In the genomic region with DNA sequence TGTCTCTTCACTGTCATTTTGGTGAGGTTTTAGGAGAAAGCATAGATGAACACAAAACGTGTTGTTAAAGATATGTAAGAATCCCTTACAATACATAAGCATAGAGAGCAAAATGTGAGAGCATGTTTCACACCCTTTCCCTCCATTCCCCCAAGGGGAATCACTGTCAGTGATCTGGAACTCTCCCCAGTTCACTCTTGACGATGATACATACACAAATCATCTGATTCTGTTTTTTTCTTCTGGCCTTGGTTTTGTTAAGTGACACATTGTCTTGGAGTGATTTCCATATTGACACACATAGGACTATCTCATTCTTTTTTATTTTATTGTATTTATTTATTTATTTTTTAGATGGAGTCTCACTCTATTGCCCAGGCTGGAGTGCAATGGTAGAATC, we compare ENCODE assay signal across 24 cellular contexts.
"Had no signal": no experiment of that assay in that cellular context is flagged by ENCODE, and none has a peak within 500 bp of the region (broad histone marks: within the 10 kb centered on the region; RNA-seq: fewer than 3 reads in every experiment).

No MANE protein-coding gene starts in this region.

- H3K4me1 ChIP-seq: body of pancreas, sigmoid colon, tibial nerve had no signal

- DNase-seq: activated CD4-positive, alpha-beta T cell treated with anti-CD3 and anti-CD28 coated beads for 48 hours; activated CD4-positive, CD25-positive, alpha-beta regulatory T cell; activated CD8-positive, alpha-beta T cell treated with anti-CD3 and anti-CD28 coated beads for 36 hours; activated naive CD4-positive, alpha-beta T cell treated with Interleukin-2 at 50 U/mL for 16 hours; activated naive CD8-positive, alpha-beta T cell treated with anti-CD3 and anti-CD28 coated beads, Interleukin-2, amount 10 ng/mL, durations not matched to agents 7 days and 5 days; activated T-cell treated with anti-CD3 and anti-CD28 coated beads, Interleukin-2, amount 50 U/mL, for 1 hour; amygdala; body of pancreas; erythroblast; foreskin melanocyte; glutamatergic neuron; hippocampal formation; islet precursor cell; nephron progenitor cell; nucleus accumbens; posterior cingulate gyrus; sigmoid colon; stimulated activated CD8-positive, alpha-beta memory T cell treated with anti-CD3 and anti-CD28 coated beads, Interleukin-4, amount 100 ng/mL, for 48 hours; stimulated activated naive CD4-positive, alpha-beta T cell treated with Interleukin-2 at 50 U/mL for 16 hours; substantia nigra; T-helper 1 cell; T-helper 9 cell had no signal

- H3K27ac ChIP-seq: body of pancreas, coronary artery, sigmoid colon, tibial nerve had no signal

- H3K9me3 ChIP-seq: body of pancreas, sigmoid colon, tibial nerve had no signal

- H3K27me3 ChIP-seq: body of pancreas, sigmoid colon, tibial nerve had no signal

- H3K4me3 ChIP-seq: body of pancreas, coronary artery, sigmoid colon, tibial nerve had no signal

- H3K36me3 ChIP-seq: sigmoid colon, tibial nerve had no signal
